ENCODE assay signal across 18 cellular contexts in the genomic region with DNA sequence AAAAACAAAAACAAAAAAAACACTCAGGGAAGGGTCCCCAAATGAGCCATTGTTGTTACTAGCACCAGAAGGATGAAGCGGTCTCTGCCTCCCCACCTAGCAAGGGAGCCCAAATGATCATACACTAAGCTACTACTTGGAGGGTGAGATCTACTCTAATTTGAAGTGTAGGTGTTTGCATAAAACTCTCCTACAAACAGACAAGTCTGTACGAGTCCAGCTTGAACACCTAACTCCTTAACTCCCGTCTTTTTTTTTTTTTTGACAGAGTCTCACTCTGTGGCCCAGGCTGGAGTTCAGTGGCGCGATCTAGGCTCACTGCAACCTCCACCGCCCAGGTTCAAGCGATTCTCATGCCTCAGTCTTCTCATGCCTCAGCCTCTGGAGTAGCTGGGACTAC.
DNase-seq lines count a peak whose midpoint lies in the region; ATAC-seq and TF ChIP-seq lines count a peak whose summit lies in the region.
"Had no signal": no experiment of that assay in that cellular context is flagged by ENCODE, and none has a peak within 500 bp of the region (broad histone marks: within the 10 kb centered on the region; RNA-seq: fewer than 3 reads in every experiment).

No MANE protein-coding gene starts in this region.

- H3K4me1 Mint-ChIP-seq in WTC11 (peaks cover 23% of the 10 kb centered on the region), endodermal cell (peaks cover 23% of the 10 kb centered on the region)
- H3K4me1 Mint-ChIP-seq: CD8-positive, alpha-beta memory T cell had no signal

- CTCF ChIA-PET in mammary epithelial cell (lab: Charles Lee; ENCODE audit: low non-redundant PET), result no interaction called here
- CTCF ChIA-PET in WTC11 (lab: Charles Lee), result interaction anchor here (0.6 to 3.3 kb wide), 6 partner anchors 10 to 266 kb away, joined by 3 to 21 read pairs (median 4); no protein-coding TSS in a partner anchor

- H3K27ac ChIP-seq in mammary epithelial cell (ENCODE audit: insufficient read depth, low read depth, low read length), result no peak overlapping the region
- H3K27ac ChIP-seq in breast epithelium, result no peak overlapping the region
- no peak overlapping the region for H3K27ac ChIP-seq in endodermal cell (ENCODE audit: low read depth, low read length)
- no peak overlapping the region for H3K27ac ChIP-seq in right lobe of liver
- H3K27ac ChIP-seq: BLaER1 had no signal

- no peaks in the 10 kb centered on the region for H3K9me3 ChIP-seq in mammary epithelial cell (replicated peaks; ENCODE audit: insufficient read depth, low read length)
- H3K9me3 ChIP-seq in breast epithelium, result no peaks in the 10 kb centered on the region
- no peaks in the 10 kb centered on the region for H3K9me3 ChIP-seq in endodermal cell (ENCODE audit: control insufficient read depth, low read length)
- H3K9me3 ChIP-seq in right lobe of liver, result no peaks in the 10 kb centered on the region
- H3K9me3 ChIP-seq: BE2C had no signal

- DNase-seq in mammary epithelial cell, result peak; percentile 11
- no peak for DNase-seq in breast epithelium (ENCODE audit: low spot score in 2 of 2)
- DNase-seq in WTC11 (ENCODE audit: low spot score), result no peak
- no peak for DNase-seq in endodermal cell
- DNase-seq in right lobe of liver, result no peak
- DNase-seq in T-helper 1 cell, result no peak
- DNase-seq: 8988T; ACHN; BE2C; Calu3; CD4-positive, alpha-beta memory T cell; CD4-positive, CD25-positive, alpha-beta regulatory T cell; CD8-positive, alpha-beta memory T cell; COR-L47; GF-D8 had no signal

- H3K79me2 ChIP-seq in mammary epithelial cell (ENCODE audit: insufficient read depth, low read length), result no peaks in the 10 kb centered on the region

- ATAC-seq in WTC11 (no peak), right lobe of liver (no peak), GM21423 (IDR thresholded peaks at IDR 0.05; ENCODE audit: unreplicated experiment) (no peak)

- H3K27me3 Mint-ChIP-seq in WTC11 (ENCODE audit: low read depth), result no peaks in the 10 kb centered on the region
- H3K27me3 Mint-ChIP-seq in endodermal cell (ENCODE audit: insufficient read depth), result no peaks in the 10 kb centered on the region

- no peak overlapping the region for H3K4me2 ChIP-seq in mammary epithelial cell (ENCODE audit: insufficient read depth, low read depth, low read length)
- H3K4me2 ChIP-seq: BLaER1 had no signal

- TF ChIP-seq POLR2A in breast epithelium (IDR thresholded peaks at IDR 0.05) (no peak), right lobe of liver (IDR thresholded peaks at IDR 0.05) (no peak)

- in situ Hi-C loops in mammary epithelial cell (cut with MboI; ENCODE audit: low sequenced_read_pairs in 2 of 2), result loop anchor here (5.0 to 10.0 kb wide), 2 partner anchors 365 to 368 kb away; no protein-coding TSS in a partner anchor

- dilution Hi-C loops in mammary epithelial cell (cut with HindIII; ENCODE audit: low sequenced_read_pairs), result no loop called here

- H3K36me3 Mint-ChIP-seq in WTC11 (peaks cover 4% of the 10 kb centered on the region), endodermal cell (ENCODE audit: low read depth) (peaks cover 24% of the 10 kb centered on the region)
- H3K36me3 Mint-ChIP-seq: CD4-positive, alpha-beta memory T cell; CD4-positive, CD25-positive, alpha-beta regulatory T cell; CD8-positive, alpha-beta memory T cell had no signal

- H3K27me3 ChIP-seq in mammary epithelial cell (ENCODE audit: insufficient read depth, low read length) (no peaks in the 10 kb centered on the region), breast epithelium (no peaks in the 10 kb centered on the region), endodermal cell (ENCODE audit: control insufficient read depth, insufficient read depth, low read length, poor library complexity, severe bottlenecking) (no peaks in the 10 kb centered on the region), right lobe of liver (no peaks in the 10 kb centered on the region)
- H3K27me3 ChIP-seq: BE2C, BLaER1 had no signal

- H3K36me3 ChIP-seq in mammary epithelial cell (ENCODE audit: insufficient read depth, low read length), result no peaks in the 10 kb centered on the region
- no peaks in the 10 kb centered on the region for H3K36me3 ChIP-seq in breast epithelium
- H3K36me3 ChIP-seq in endodermal cell (ENCODE audit: control insufficient read depth, insufficient read depth, low read length), result no peaks in the 10 kb centered on the region
- no peaks in the 10 kb centered on the region for H3K36me3 ChIP-seq in right lobe of liver
- H3K36me3 ChIP-seq: BE2C had no signal

- H3K9me3 Mint-ChIP-seq in WTC11 (peaks cover 7% of the 10 kb centered on the region), endodermal cell (no peaks in the 10 kb centered on the region)
- H3K9me3 Mint-ChIP-seq: CD4-positive, alpha-beta memory T cell; CD4-positive, CD25-positive, alpha-beta regulatory T cell; CD8-positive, alpha-beta memory T cell had no signal

- POLR2A ChIA-PET in WTC11 (lab: Charles Lee), result no interaction called here

- H2AFZ ChIP-seq in mammary epithelial cell (ENCODE audit: low read depth, low read length), result peak overlapping the region; percentile 66

- H3K4me1 ChIP-seq in mammary epithelial cell (ENCODE audit: insufficient read depth, low read length) (peaks cover 7% of the 10 kb centered on the region), breast epithelium (no peaks in the 10 kb centered on the region), endodermal cell (ENCODE audit: control insufficient read depth, insufficient read depth, low read length) (peaks cover 8% of the 10 kb centered on the region), right lobe of liver (no peaks in the 10 kb centered on the region)
- H3K4me1 ChIP-seq: BE2C had no signal

- no TSS peak for BruUV-seq in mammary epithelial cell (replicated peaks; lab: Mats Ljungman, UMichigan)

- H3K4me3 ChIP-seq in mammary epithelial cell (replicated peaks in 1 of 3; ENCODE audit: insufficient read depth in 1 of 3, low read depth in 2 of 3, low read length in 3 of 3) (no peak overlapping the region), breast epithelium (no peak overlapping the region), endodermal cell (ENCODE audit: low read length) (no peak overlapping the region), right lobe of liver (no peak overlapping the region)
- H3K4me3 ChIP-seq: BLaER1 had no signal

- TF ChIP-seq CTCF in mammary epithelial cell (conservative IDR thresholded peaks at IDR 0.05 in 1 of 2, IDR thresholded peaks at IDR 0.05 in 1 of 2; ENCODE audit: extremely low read depth in 1 of 2, insufficient read depth in 1 of 2, low read depth in 1 of 2, low read length in 2 of 2) (no peak), breast epithelium (IDR thresholded peaks at IDR 0.05) (no peak), WTC11 (IDR thresholded peaks at IDR 0.05) (no peak), endodermal cell (conservative IDR thresholded peaks at IDR 0.05) (no peak), right lobe of liver (IDR thresholded peaks at IDR 0.05) (no peak)

- 67% methylated on average over 3 of the region's 7 CpGs for WGBS in mammary epithelial cell (ENCODE audit: low coverage, missing lambda C conversion rate)
- 94 to 99% methylated on average over 7 of the region's 7 CpGs for WGBS in endodermal cell (ENCODE audit: insufficient coverage in 1 of 2, insufficient read length in 1 of 2), 2 experiments
- 96% methylated on average over 6 of the region's 7 CpGs for WGBS in right lobe of liver (ENCODE audit: insufficient coverage, low coverage, low lambda C conversion rate, missing lambda C conversion rate)

- intact Hi-C loops in mammary epithelial cell (cut with micrococcal nuclease) (no loop called here), breast epithelium (cut with DNase I; ENCODE audit: low total_unique reads) (no loop called here), right lobe of liver (cut with DNase I) (loop anchor here in 1 of 2 donors (10.0 kb wide), 1 partner anchor 368 kb away; no protein-coding TSS in a partner anchor)

- H3K4me3 Mint-ChIP-seq in WTC11 (no peak overlapping the region), endodermal cell (no peak overlapping the region)
- H3K4me3 Mint-ChIP-seq: CD14-positive monocyte; CD4-positive, alpha-beta memory T cell; CD4-positive, CD25-positive, alpha-beta regulatory T cell; CD8-positive, alpha-beta memory T cell had no signal

- H4K20me1 ChIP-seq in mammary epithelial cell (ENCODE audit: insufficient read depth, low read length), result no peaks in the 10 kb centered on the region
- H4K20me1 ChIP-seq: BLaER1 had no signal

- H3K27ac Mint-ChIP-seq in WTC11 (peak overlapping the region; percentile 43; the same call in 1 of the 2 replicates), endodermal cell (peak overlapping the region; percentile 18)

- no peak overlapping the region for H3K9ac ChIP-seq in mammary epithelial cell (ENCODE audit: insufficient read depth, low read length)
- no peak overlapping the region for H3K9ac ChIP-seq in endodermal cell (ENCODE audit: extremely low read depth, low read length, poor library complexity, severe bottlenecking)
- H3K9ac ChIP-seq: BLaER1 had no signal

TF ChIP-seq in WTC11, 78 proteins besides CTCF, POLR2A, EP300 and RAD21 (continues in another document):
- TF ChIP-seq, protein P1, sequence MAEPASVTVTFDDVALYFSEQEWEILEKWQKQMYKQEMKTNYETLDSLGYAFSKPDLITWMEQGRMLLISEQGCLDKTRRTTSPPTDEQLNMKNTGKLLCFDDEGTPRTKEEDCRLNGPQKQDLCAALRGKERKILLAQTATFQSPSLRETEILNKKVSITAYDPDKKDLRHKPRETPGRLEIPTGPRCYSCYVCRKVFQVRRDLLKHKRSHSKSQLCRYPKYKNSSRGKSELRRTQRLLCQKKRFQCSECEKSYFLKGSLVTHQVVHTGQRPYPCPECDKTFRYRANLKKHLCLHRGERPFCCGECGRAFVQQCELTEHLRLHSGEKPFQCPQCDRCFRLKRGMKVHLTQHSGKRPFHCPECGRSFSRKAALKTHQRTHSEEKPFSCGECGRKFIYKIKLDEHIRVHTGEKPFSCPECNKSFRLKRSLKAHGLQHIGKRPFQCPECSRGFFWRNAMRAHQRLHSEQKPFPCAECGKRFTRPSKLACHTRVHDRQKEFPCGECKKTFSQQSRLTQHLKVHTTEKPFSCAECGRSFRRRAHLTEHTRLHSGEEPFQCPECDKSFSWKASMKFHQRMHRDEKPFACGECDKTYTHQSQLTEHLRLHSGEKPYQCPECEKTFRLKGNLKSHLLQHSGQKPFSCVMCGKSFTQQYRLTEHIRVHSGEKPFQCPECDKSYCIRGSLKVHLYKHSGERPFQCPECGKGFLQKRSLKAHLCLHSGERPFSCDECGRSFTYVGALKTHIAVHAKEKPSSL (CRISPR knock-in tag; conservative IDR thresholded peaks at IDR 0.05), result no peak
- no peak for TF ChIP-seq TEAD4 (CRISPR knock-in tag; IDR thresholded peaks at IDR 0.05)
- no peak for TF ChIP-seq GTF2I (CRISPR knock-in tag; conservative IDR thresholded peaks at IDR 0.05)
- TF ChIP-seq ZNF317 (CRISPR knock-in tag; IDR thresholded peaks at IDR 0.05; ENCODE audit: borderline replicate concordance, low read depth), result no peak
